In genomic region chr22:41822289-41823057, GRCh38 we compare ENCODE assay signal across 9 cellular contexts. TPM values are rescaled to one million over a fixed set of nuclear protein-coding genes. Genes with fewer than 3 reads are reported as not detected.
DNase-seq lines count a peak whose midpoint lies in the region; ATAC-seq and TF ChIP-seq lines count a peak whose summit lies in the region.
"Had no signal": no experiment of that assay in that cellular context is flagged by ENCODE, and none has a peak within 500 bp of the region (broad histone marks: within the 10 kb centered on the region; RNA-seq: fewer than 3 reads in every experiment).

No MANE protein-coding gene starts in this region.

- intact Hi-C loops in A673 (cut with micrococcal nuclease; ENCODE audit: unreplicated experiment): loop anchor here (1.0 to 5.0 kb wide), 3 partner anchors 35 to 290 kb away; no protein-coding TSS in a partner anchor
- intact Hi-C loops in activated CD4-positive, alpha-beta memory T cell treated with anti-CD3 and anti-CD28 coated beads for 36 hours (cut with micrococcal nuclease): loop anchor here (1.0 kb wide), 3 partner anchors 37 to 119 kb away; no protein-coding TSS in a partner anchor

- no peak overlapping the region for H3K4me3 Mint-ChIP-seq in activated CD4-positive, alpha-beta memory T cell treated with anti-CD3 and anti-CD28 coated beads for 36 hours

- CTCF ChIA-PET in A673 (lab: Charles Lee): interaction anchor here (0.7 to 1.8 kb wide), 3 partner anchors 118 to 290 kb away, joined by 3 to 6 read pairs (median 3); no protein-coding TSS in a partner anchor
- CTCF ChIA-PET in activated CD4-positive, alpha-beta memory T cell treated with anti-CD3 and anti-CD28 coated beads for 36 hours (lab: Charles Lee): interaction anchor here (0.6 to 2.1 kb wide), 17 partner anchors 9 to 155 kb away, joined by 3 to 18 read pairs (median 5); partner anchors contain the start of genes CCDC134, SREBF2 and TNFRSF13C

- H3K27ac Mint-ChIP-seq in activated CD4-positive, alpha-beta memory T cell treated with anti-CD3 and anti-CD28 coated beads for 36 hours: peak overlapping the region; percentile 82

- no TSS peak for BruUV-seq in A673 (replicated peaks; lab: Mats Ljungman, UMichigan)

- peak; percentile 56 for TF ChIP-seq CTCF in A673 (conservative IDR thresholded peaks at IDR 0.05; ENCODE audit: low read depth, low read length)

- no peaks in the 10 kb centered on the region for H3K27me3 Mint-ChIP-seq in activated CD4-positive, alpha-beta memory T cell treated with anti-CD3 and anti-CD28 coated beads for 36 hours

- POLR2A ChIA-PET in A673 (lab: Charles Lee; ENCODE audit: low non-redundant PET): no interaction called here
- POLR2A ChIA-PET in activated CD4-positive, alpha-beta memory T cell treated with anti-CD3 and anti-CD28 coated beads for 36 hours (lab: Charles Lee): interaction anchor here (0.6 to 1.7 kb wide), 6 partner anchors 11 to 118 kb away, joined by 3 to 7 read pairs (median 5); partner anchors contain the start of genes CCDC134 and SREBF2

- DNase-seq in A673 (ENCODE audit: low spot score) (peak; percentile 64), GM04503 (ENCODE audit: low read depth) (peak; percentile 14), NCI-H1694 treated with DMSO at 0.1 percent for 48 hours (lab: John Stamatoyannopoulos, UW) (peak; percentile 63), epithelial cell of prostate (ENCODE audit: low read depth, low spot score) (peak; percentile 52), non-pigmented ciliary epithelial cell (ENCODE audit: low read depth) (peak; percentile 32), HuH-7.5 (ENCODE audit: low spot score) (no peak)
- DNase-seq in activated CD4-positive, alpha-beta memory T cell treated with anti-CD3 and anti-CD28 coated beads for 36 hours: peak; percentile 46

- H3K9me3 ChIP-seq in A673 (ENCODE audit: low read depth, low read length, poor library complexity, severe bottlenecking): no peaks in the 10 kb centered on the region
- H3K9me3 ChIP-seq: HAP-1 had no signal

- H3K36me3 Mint-ChIP-seq in activated CD4-positive, alpha-beta memory T cell treated with anti-CD3 and anti-CD28 coated beads for 36 hours: peaks cover 13% of the 10 kb centered on the region

- H3K4me1 Mint-ChIP-seq in activated CD4-positive, alpha-beta memory T cell treated with anti-CD3 and anti-CD28 coated beads for 36 hours (ENCODE audit: low read depth): peaks cover 39% of the 10 kb centered on the region

- H3K36me3 ChIP-seq in A673 (ENCODE audit: insufficient read depth, low read length, poor library complexity, severe bottlenecking): peaks cover 10% of the 10 kb centered on the region

- no peak for ATAC-seq in GM19023 (IDR thresholded peaks at IDR 0.05; ENCODE audit: unreplicated experiment)

- H3K27ac ChIP-seq in A673 (ENCODE audit: low read depth, low read length, poor library complexity, severe bottlenecking): peak overlapping the region; percentile 74
- no peak overlapping the region for H3K27ac ChIP-seq in epithelial cell of prostate

- H3K4me3 ChIP-seq in A673 (ENCODE audit: low read depth, low read length, poor library complexity, severe bottlenecking): no peak overlapping the region
- H3K4me3 ChIP-seq: HAP-1 had no signal

- no peaks in the 10 kb centered on the region for H3K27me3 ChIP-seq in A673 (replicated peaks; ENCODE audit: insufficient read depth, low read depth, low read length, poor library complexity)

- H3K9me3 Mint-ChIP-seq in activated CD4-positive, alpha-beta memory T cell treated with anti-CD3 and anti-CD28 coated beads for 36 hours: no peaks in the 10 kb centered on the region

- H3K4me1 ChIP-seq in A673 (ENCODE audit: insufficient read depth, low read length, poor library complexity, severe bottlenecking): peaks cover 14% of the 10 kb centered on the region

RNA-seq across cellular contexts. Expression of gene SREBF2, which starts 10.4 kb away (rescaled TPM):
- 141 and 162 TPM in 2 replicates for total RNA-seq in A673 (2021)
- 100 to 1,000 TPM; 131 to 137 TPM for total RNA-seq in activated CD4-positive, alpha-beta memory T cell treated with anti-CD3 and anti-CD28 coated beads for 36 hours

RNA-seq across cellular contexts. Expression of gene CCDC134, which starts 22.0 kb away (rescaled TPM):
- 25.9 and 27.4 TPM in 2 replicates for total RNA-seq in A673 (2021)
- total RNA-seq in activated CD4-positive, alpha-beta memory T cell treated with anti-CD3 and anti-CD28 coated beads for 36 hours: 10 to 100 TPM; 16.1 to 17.6 TPM
